Comparison of ENCODE assay signal across 19 cellular contexts in genomic region chr4:16583764-16584163, GRCh38.
DNase-seq lines count a peak whose midpoint lies in the region; ATAC-seq and TF ChIP-seq lines count a peak whose summit lies in the region.
"Had no signal": no experiment of that assay in that cellular context is flagged by ENCODE, and none has a peak within 500 bp of the region (broad histone marks: within the 10 kb centered on the region; RNA-seq: fewer than 3 reads in every experiment).

No MANE protein-coding gene starts in this region.

- H3K27ac ChIP-seq in GM23248 (no peak overlapping the region), osteoblast (ENCODE audit: low read depth, low read length) (peak overlapping the region; percentile 47)

- H3K27me3 ChIP-seq in GM23248 (replicated peaks; ENCODE audit: insufficient read depth) (no peaks in the 10 kb centered on the region), osteoblast (ENCODE audit: insufficient read depth, low read length) (no peaks in the 10 kb centered on the region)

- H4K20me1 ChIP-seq in GM23248 (ENCODE audit: insufficient read depth), result no peaks in the 10 kb centered on the region
- no peaks in the 10 kb centered on the region for H4K20me1 ChIP-seq in osteoblast (ENCODE audit: insufficient read depth, low read length)

- no peaks in the 10 kb centered on the region for H3K79me2 ChIP-seq in GM23248 (ENCODE audit: insufficient read depth)
- H3K79me2 ChIP-seq in osteoblast (ENCODE audit: insufficient read depth, low read length), result no peaks in the 10 kb centered on the region

- no peaks in the 10 kb centered on the region for H3K9me3 ChIP-seq in GM23248 (ENCODE audit: low read depth)
- no peaks in the 10 kb centered on the region for H3K9me3 ChIP-seq in osteoblast (ENCODE audit: low read depth, low read length)

- DNase-seq in GM23248, result peak; percentile 57
- peak; percentile 27 for DNase-seq in T1000 (lab: John Stamatoyannopoulos, UW)
- no peak for DNase-seq in endothelial cell (ENCODE audit: low spot score)
- no peak for DNase-seq in osteoblast (ENCODE audit: insufficient read length, low spot score, missing footprints)
- no peak for DNase-seq in ACHN
- no peak for DNase-seq in sciatic nerve (ENCODE audit: low spot score)
- no peak for DNase-seq in GM19238 (ENCODE audit: insufficient read length, low spot score)
- DNase-seq: AML-193, COR-L47, DMS153, EL, HFFc6, NCI-H1417 treated with DMSO at 0.1 percent for 48 hours, NCI-H2029 treated with DMSO at 0.1 percent for 48 hours, NCI-H2171 treated with DMSO at 0.1 percent for 48 hours, NCI-H446 treated with DMSO at 0.1 percent for 48 hours, NCI-H774 had no signal

- no peak overlapping the region for H3K27ac Mint-ChIP-seq in endothelial cell (ENCODE audit: unreplicated experiment)
- H3K27ac Mint-ChIP-seq: CD14-positive monocyte, HFFc6, IgD-negative memory B cell had no signal

- H3F3A ChIP-seq in GM23248 (ENCODE audit: insufficient read depth), result peaks cover 33% of the 10 kb centered on the region

- H3K4me3 Mint-ChIP-seq in endothelial cell (ENCODE audit: unreplicated experiment), result peak overlapping the region; percentile 77
- H3K4me3 Mint-ChIP-seq: CD14-positive monocyte, HFFc6, IgD-negative memory B cell had no signal

- in situ Hi-C loops in GM23248 (cut with MboI) (no loop called here), ACHN (cut with HindIII; ENCODE audit: low pct_ligation_motif_present, low pct_unique_long_range_greater_than_20kb, low sequenced_read_pairs) (no loop called here)

- H3K36me3 ChIP-seq in GM23248 (ENCODE audit: low read depth) (no peaks in the 10 kb centered on the region), osteoblast (ENCODE audit: insufficient read depth, low read length) (no peaks in the 10 kb centered on the region)

- 69 to 74% methylated on average over 8 of the region's 8 CpGs for WGBS in GM23248 (ENCODE audit: low coverage in 1 of 2, low lambda C conversion rate in 2 of 2, missing lambda C conversion rate in 2 of 2), 2 experiments

- H3K9me3 Mint-ChIP-seq in endothelial cell (ENCODE audit: unreplicated experiment), result no peaks in the 10 kb centered on the region
- H3K9me3 Mint-ChIP-seq: HFFc6 had no signal

- H3K27me3 Mint-ChIP-seq in endothelial cell (ENCODE audit: unreplicated experiment), result peaks cover 23% of the 10 kb centered on the region
- H3K27me3 Mint-ChIP-seq: IgD-negative memory B cell had no signal

- peaks cover 29% of the 10 kb centered on the region for H3K4me1 ChIP-seq in GM23248 (ENCODE audit: insufficient read depth)
- peaks cover 25% of the 10 kb centered on the region for H3K4me1 ChIP-seq in osteoblast (ENCODE audit: insufficient read depth, low read length)

- no peak overlapping the region for H3K4me2 ChIP-seq in GM23248 (ENCODE audit: unreplicated experiment)
- peak overlapping the region; percentile 44 for H3K4me2 ChIP-seq in osteoblast (ENCODE audit: insufficient read depth, low read length)

- intact Hi-C loops in sciatic nerve (cut with DNase I), result no loop called here

- H2AFZ ChIP-seq in GM23248 (no peak overlapping the region), osteoblast (ENCODE audit: low read length) (no peak overlapping the region)

- peaks cover 24% of the 10 kb centered on the region for H3K4me1 Mint-ChIP-seq in endothelial cell (ENCODE audit: unreplicated experiment)
- H3K4me1 Mint-ChIP-seq: CD14-positive monocyte, IgD-negative memory B cell had no signal

- H3K9me2 ChIP-seq in GM23248 (ENCODE audit: insufficient read depth), result no peaks in the 10 kb centered on the region

- H3K4me3 ChIP-seq in GM23248, result no peak overlapping the region
- no peak overlapping the region for H3K4me3 ChIP-seq in osteoblast (ENCODE audit: insufficient read depth, low read length)

- H3K9ac ChIP-seq in GM23248, result no peak overlapping the region

- no peak for TF ChIP-seq CTCF in endothelial cell (IDR thresholded peaks at IDR 0.05; ENCODE audit: unreplicated experiment)
- TF ChIP-seq CTCF in osteoblast (IDR thresholded peaks at IDR 0.05; ENCODE audit: extremely low read depth, low read depth, low read length), result no peak

- peaks cover 83% of the 10 kb centered on the region for H3K36me3 Mint-ChIP-seq in endothelial cell (ENCODE audit: low read depth, unreplicated experiment)
- H3K36me3 Mint-ChIP-seq: CD14-positive monocyte, IgD-negative memory B cell had no signal

- ATAC-seq in sciatic nerve, result no peak

Comparison
In these comparisons a context has a peak if more than half of its experiments do, and no peak if none do; other contexts are left out.
1. DNase-seq: peak in GM23248 (single experiment) and T1000 (single experiment); none in endothelial cell (single experiment), osteoblast (single experiment), ACHN (single experiment), sciatic nerve (single experiment) and GM19238 (single experiment).